In genomic region chr17:40551874-40552768, GRCh38 we compare ENCODE assay signal across 8 cellular contexts. TPM values are rescaled to one million over a fixed set of nuclear protein-coding genes. Genes with fewer than 3 reads are reported as not detected.
DNase-seq lines count a peak whose midpoint lies in the region; ATAC-seq and TF ChIP-seq lines count a peak whose summit lies in the region.

No MANE protein-coding gene starts in this region.

- no peaks in the 10 kb centered on the region for H3K9me3 Mint-ChIP-seq in activated CD4-positive, alpha-beta T cell treated with anti-CD3 and anti-CD28 coated beads for 36 hours (ENCODE audit: low read depth)
- no peaks in the 10 kb centered on the region for H3K9me3 Mint-ChIP-seq in activated T-helper 17 cell treated with anti-CD3 and anti-CD28 coated beads, Interleukin-2, amount 50 U/mL, for 72 hours

- H3K4me1 ChIP-seq in heart right ventricle (peaks cover 31 to 96% (median 81%) of the 10 kb centered on the region in 9 donors), skeletal muscle satellite cell (ENCODE audit: control insufficient read depth, insufficient read depth, low read length) (peaks cover 89% of the 10 kb centered on the region), HAP-1 (no peaks in the 10 kb centered on the region)

- intact Hi-C loops in activated CD4-positive, alpha-beta T cell treated with anti-CD3 and anti-CD28 coated beads for 36 hours (cut with DNase I, micrococcal nuclease) = no loop called here
- intact Hi-C loops in heart right ventricle (cut with DNase I) = loop anchor here in 4 of 10 donors (5.0 to 10.0 kb wide), 4 partner anchors 110 to 257 kb away; partner anchors contain the start of genes IGFBP4 (in 1 of the 4) and RARA (in 1 of the 4)

- peak overlapping the region; percentile 94 for H3K9ac ChIP-seq in skeletal muscle satellite cell (ENCODE audit: low read depth, low read length)

- CTCF ChIA-PET in activated CD4-positive, alpha-beta T cell treated with anti-CD3 and anti-CD28 coated beads for 36 hours (lab: Charles Lee) = interaction anchor here (1.0 to 18.2 kb wide), 5 partner anchors 8 to 190 kb away, joined by 4 to 403 read pairs (median 5); no protein-coding TSS in a partner anchor

- peaks cover 61% of the 10 kb centered on the region for H3K36me3 Mint-ChIP-seq in activated CD4-positive, alpha-beta T cell treated with anti-CD3 and anti-CD28 coated beads for 36 hours (ENCODE audit: low read depth)
- peaks cover 75% of the 10 kb centered on the region for H3K36me3 Mint-ChIP-seq in activated T-helper 17 cell treated with anti-CD3 and anti-CD28 coated beads, Interleukin-2, amount 50 U/mL, for 72 hours (ENCODE audit: low read depth)

- H3K4me3 ChIP-seq in heart right ventricle (no peak overlapping the region), skeletal muscle satellite cell (ENCODE audit: low read length) (peak overlapping the region; percentile 56), HAP-1 (no peak overlapping the region)

- H3K9me3 ChIP-seq in heart right ventricle (no peaks in the 10 kb centered on the region), skeletal muscle satellite cell (replicated peaks; ENCODE audit: low read length) (no peaks in the 10 kb centered on the region), HAP-1 (no peaks in the 10 kb centered on the region)

- H3K4me3 Mint-ChIP-seq in activated CD4-positive, alpha-beta T cell treated with anti-CD3 and anti-CD28 coated beads for 36 hours = peak overlapping the region; percentile 52
- peak overlapping the region; percentile 74 for H3K4me3 Mint-ChIP-seq in activated T-helper 17 cell treated with anti-CD3 and anti-CD28 coated beads, Interleukin-2, amount 50 U/mL, for 72 hours

- in situ Hi-C loops in HAP-1 (cut with MboI; ENCODE audit: low sequenced_read_pairs) = no loop called here

- DNase-seq in activated CD4-positive, alpha-beta T cell treated with anti-CD3 and anti-CD28 coated beads for 36 hours = peak; percentile 67
- no peak for DNase-seq in activated CD4-positive, alpha-beta T cell treated with anti-CD3 and anti-CD28 coated beads, Interleukin-2, amount 50 U/mL, for 4 hours
- DNase-seq in heart right ventricle = no peak
- DNase-seq in HPDE6-E6E7 (ENCODE audit: extremely low spot score) = no peak
- no peak for DNase-seq in omental fat pad (ENCODE audit: low spot score)
- DNase-seq in HAP-1 (ENCODE audit: low spot score in 2 of 2) = no peak

- H3K4me1 Mint-ChIP-seq in activated CD4-positive, alpha-beta T cell treated with anti-CD3 and anti-CD28 coated beads for 36 hours = peaks cover 98% of the 10 kb centered on the region
- H3K4me1 Mint-ChIP-seq in activated T-helper 17 cell treated with anti-CD3 and anti-CD28 coated beads, Interleukin-2, amount 50 U/mL, for 72 hours = peaks cover 80% of the 10 kb centered on the region

- POLR2A ChIA-PET in activated CD4-positive, alpha-beta T cell treated with anti-CD3 and anti-CD28 coated beads for 36 hours (lab: Charles Lee) = interaction anchor here (0.7 kb wide), 1 partner anchor 542 kb away, joined by 3 read pairs; no protein-coding TSS in a partner anchor

- peak; percentile 14 for ATAC-seq in activated CD4-positive, alpha-beta T cell treated with anti-CD3 and anti-CD28 coated beads for 36 hours
- peak; percentile 5 for ATAC-seq in activated T-helper 17 cell treated with anti-CD3 and anti-CD28 coated beads, Interleukin-2, amount 50 U/mL, for 72 hours (replicated peaks)
- ATAC-seq in heart right ventricle (peak in 2 of 8 donors; percentile 13 to 14), omental fat pad (ENCODE audit: low FRiP score) (no peak)

- no peak for TF ChIP-seq CTCF in heart right ventricle (IDR thresholded peaks at IDR 0.05)
- TF ChIP-seq CTCF in omental fat pad (IDR thresholded peaks at IDR 0.05) = no peak

- H3K27ac Mint-ChIP-seq in activated CD4-positive, alpha-beta T cell treated with anti-CD3 and anti-CD28 coated beads for 36 hours = peak overlapping the region; percentile 84
- H3K27ac Mint-ChIP-seq in activated T-helper 17 cell treated with anti-CD3 and anti-CD28 coated beads, Interleukin-2, amount 50 U/mL, for 72 hours = peak overlapping the region; percentile 88

- H3K36me3 ChIP-seq in heart right ventricle = peaks cover 0 to 4% (median 0%) of the 10 kb centered on the region in 9 donors
- peaks cover 11% of the 10 kb centered on the region for H3K36me3 ChIP-seq in skeletal muscle satellite cell (ENCODE audit: insufficient read depth, low read length)
- H3K36me3 ChIP-seq in HAP-1 (replicated peaks) = no peaks in the 10 kb centered on the region

- H3K4me2 ChIP-seq in skeletal muscle satellite cell (ENCODE audit: low read length) = peak overlapping the region; percentile 78

- 77 to 80% methylated on average over 32 of the region's 32 CpGs for WGBS in heart right ventricle, 2 donors

- peak overlapping the region; percentile 37 to 94 (median 88) for H3K27ac ChIP-seq in heart right ventricle

- H3K27me3 Mint-ChIP-seq in activated CD4-positive, alpha-beta T cell treated with anti-CD3 and anti-CD28 coated beads for 36 hours = no peaks in the 10 kb centered on the region
- H3K27me3 Mint-ChIP-seq in activated T-helper 17 cell treated with anti-CD3 and anti-CD28 coated beads, Interleukin-2, amount 50 U/mL, for 72 hours = no peaks in the 10 kb centered on the region

- no peaks in the 10 kb centered on the region for H3K27me3 ChIP-seq in heart right ventricle
- H3K27me3 ChIP-seq in skeletal muscle satellite cell (ENCODE audit: control insufficient read depth, insufficient read depth, low read length) = no peaks in the 10 kb centered on the region
- H3K27me3 ChIP-seq in HAP-1 (ENCODE audit: low read depth) = peaks cover 7% of the 10 kb centered on the region; the same call in 1 of the 2 replicates

RNA-seq across cellular contexts. Expression of gene CCR7, which starts 13.2 kb away (rescaled TPM):
- total RNA-seq in activated CD4-positive, alpha-beta T cell treated with anti-CD3 and anti-CD28 coated beads for 36 hours = 100 to 1,000 TPM; 325 to 389 TPM
- 100 to 1,000 TPM; 140 to 304 TPM for total RNA-seq in activated T-helper 17 cell treated with anti-CD3 and anti-CD28 coated beads, Interleukin-2, amount 50 U/mL, for 72 hours
- total RNA-seq in heart right ventricle (1 to 10 TPM in 1 of 10 donors, under 1 TPM in 3, not detected in 6; 0.10 to 1.7 (median 0.48) TPM), omental fat pad (1 to 10 TPM in 1 of 4 donors, under 1 TPM in 1, not detected in 2; 0.37 to 1.9 TPM)
- under 1 TPM in 1 of 2 donors, not detected in 1; 0.46 TPM for polyA plus RNA-seq in heart right ventricle
- total RNA-seq in skeletal muscle satellite cell (2012; rRNA removed) = 0.25 and 0.66 TPM in 2 replicates

RNA-seq across cellular contexts. Expression of gene TNS4, which starts 50.7 kb away (rescaled TPM):
- 10 to 100 TPM; 10.8 to 12.8 TPM for total RNA-seq in activated CD4-positive, alpha-beta T cell treated with anti-CD3 and anti-CD28 coated beads for 36 hours
- 10 to 100 TPM in 1 of 2 donors, 1 to 10 TPM in 1; 8.8 to 19.8 TPM for total RNA-seq in activated T-helper 17 cell treated with anti-CD3 and anti-CD28 coated beads, Interleukin-2, amount 50 U/mL, for 72 hours
- total RNA-seq in heart right ventricle = under 1 TPM in 1 of 10 donors, not detected in 9; 0.62 TPM
- polyA plus RNA-seq in heart right ventricle = under 1 TPM in 1 of 2 donors, not detected in 1; 0.01 TPM
- total RNA-seq in skeletal muscle satellite cell (2012; rRNA removed) = under 0.01 and 0.22 TPM in 2 replicates
- 1 to 10 TPM in 2 of 4 donors, not detected in 2; 1.8 to 2.1 TPM for total RNA-seq in omental fat pad

Comparison
In these comparisons a context has a peak if more than half of its experiments do, and no peak if none do; other contexts are left out.
1. RNA of gene CCR7, which starts 13.2 kb away (total RNA-seq): 325 to 389 TPM in activated CD4-positive, alpha-beta T cell treated with anti-CD3 and anti-CD28 coated beads for 36 hours and 140 to 304 TPM in activated T-helper 17 cell treated with anti-CD3 and anti-CD28 coated beads, Interleukin-2, amount 50 U/mL, for 72 hours; 0.37 to 1.9 TPM in omental fat pad and 0.10 to 1.7 TPM in heart right ventricle; every median in the first group is over 10 times any median in the second.